In genomic region chr13:112065867-112066623, GRCh38 we compare ENCODE assay signal across 9 cellular contexts. TPM values are rescaled to one million over a fixed set of nuclear protein-coding genes. Genes with fewer than 3 reads are reported as not detected.
A peak's percentile ranks its signal among the peaks of the same experiment; 100 is the strongest.
DNase-seq lines count a peak whose midpoint lies in the region; ATAC-seq and TF ChIP-seq lines count a peak whose summit lies in the region.
"Had no signal": no experiment of that assay in that cellular context is flagged by ENCODE, and none has a peak within 500 bp of the region (broad histone marks: within the 10 kb centered on the region; RNA-seq: fewer than 3 reads in every experiment).

No MANE protein-coding gene starts in this region.

- DNase-seq in Caco-2 (no peak), endothelial cell (ENCODE audit: low spot score) (no peak), posterior vena cava (ENCODE audit: low spot score) (peak; percentile 69), DMS53 (lab: John Stamatoyannopoulos, UW) (no peak), NOMO-1 treated with DMSO at 0.1 percent for 48 hours (lab: John Stamatoyannopoulos, UW; ENCODE audit: unreplicated experiment) (no peak), left lobe of liver (ENCODE audit: low spot score) (no peak)
- DNase-seq: PC-3 had no signal

- no peak overlapping the region for H3K27ac Mint-ChIP-seq in Caco-2 (ENCODE audit: unreplicated experiment)
- no peak overlapping the region for H3K27ac Mint-ChIP-seq in endothelial cell (ENCODE audit: unreplicated experiment)

- peak overlapping the region; percentile 74 for H3K4me3 Mint-ChIP-seq in Caco-2 (ENCODE audit: unreplicated experiment)
- peak overlapping the region; percentile 49 for H3K4me3 Mint-ChIP-seq in endothelial cell (ENCODE audit: unreplicated experiment)

- H3K9me3 Mint-ChIP-seq in Caco-2 (ENCODE audit: unreplicated experiment) (no peaks in the 10 kb centered on the region), endothelial cell (ENCODE audit: unreplicated experiment) (no peaks in the 10 kb centered on the region)

- H3K4me1 Mint-ChIP-seq in Caco-2 (ENCODE audit: low read depth, unreplicated experiment) (no peaks in the 10 kb centered on the region), endothelial cell (ENCODE audit: unreplicated experiment) (peaks cover 25% of the 10 kb centered on the region)

- H3K27me3 ChIP-seq in Caco-2 (replicated peaks; ENCODE audit: control insufficient read depth, insufficient read depth, low read length) (no peaks in the 10 kb centered on the region; the same call in 1 of the 2 replicates), HUES6 (ENCODE audit: control insufficient read depth, insufficient read depth, low read length) (peaks cover 98% of the 10 kb centered on the region)

- H3K36me3 ChIP-seq in Caco-2 (ENCODE audit: control insufficient read depth, insufficient read depth, low read length) (no peaks in the 10 kb centered on the region), HUES6 (ENCODE audit: control insufficient read depth, insufficient read depth, low read length) (no peaks in the 10 kb centered on the region)

- H3K27ac ChIP-seq in HUES6 (ENCODE audit: low read depth, low read length): no peak overlapping the region

- TF ChIP-seq CTCF in Caco-2 (IDR thresholded peaks at IDR 0.05; ENCODE audit: insufficient read depth in 1 of 2, low read depth in 1 of 2, low read length in 1 of 2, severe bottlenecking in 1 of 2, unreplicated experiment in 1 of 2) (peak; percentile 28 to 29), endothelial cell (IDR thresholded peaks at IDR 0.05; ENCODE audit: unreplicated experiment) (no peak)

- POLR2A ChIA-PET in Caco-2 (lab: Charles Lee): no interaction called here

- no peaks in the 10 kb centered on the region for H3K9me3 ChIP-seq in Caco-2
- no peaks in the 10 kb centered on the region for H3K9me3 ChIP-seq in HUES6 (ENCODE audit: control insufficient read depth, insufficient read depth, low read depth, low read length)

- CTCF ChIA-PET in Caco-2 (lab: Charles Lee): no interaction called here

- H3K9ac ChIP-seq in HUES6 (ENCODE audit: low read length): no peak overlapping the region

- H3K36me3 Mint-ChIP-seq in Caco-2 (ENCODE audit: insufficient read depth, unreplicated experiment) (no peaks in the 10 kb centered on the region), endothelial cell (ENCODE audit: low read depth, unreplicated experiment) (no peaks in the 10 kb centered on the region)

- intact Hi-C loops in Caco-2 (cut with micrococcal nuclease; ENCODE audit: unreplicated experiment) (no loop called here), posterior vena cava (cut with DNase I) (no loop called here)

- BruUV-seq in Caco-2 (replicated peaks; lab: Mats Ljungman, UMichigan): no TSS peak

- ATAC-seq in HG03139 (IDR thresholded peaks at IDR 0.05; ENCODE audit: unreplicated experiment) (no peak), left lobe of liver (no peak)
- ATAC-seq: PC-3 had no signal

- H3K4me3 ChIP-seq in Caco-2 (ENCODE audit: low read depth, low read length): peak overlapping the region; percentile 47
- H3K4me3 ChIP-seq in HUES6 (ENCODE audit: low read depth, low read length): peak overlapping the region; percentile 62

- peaks cover 23% of the 10 kb centered on the region for H3K27me3 Mint-ChIP-seq in Caco-2 (ENCODE audit: insufficient read depth, unreplicated experiment)
- H3K27me3 Mint-ChIP-seq in endothelial cell (ENCODE audit: unreplicated experiment): peaks cover 29% of the 10 kb centered on the region

- H3K4me1 ChIP-seq in Caco-2 (0 out of 2 replicates have a peak, but pooled peaks cover 3% of the 10 kb centered on the region), HUES6 (ENCODE audit: control insufficient read depth, insufficient read depth, low read length) (peaks cover 14% of the 10 kb centered on the region)

RNA-seq across cellular contexts. Expression of gene SOX1, which starts 0.9 kb away (rescaled TPM):
- total RNA-seq in Caco-2 (2022) (1.7 TPM in 2 replicates), endothelial cell (ENCODE audit: unreplicated experiment) (1.7 TPM), posterior vena cava (not detected), left lobe of liver (not detected)
- total RNA-seq: PC-3 had no signal
